ENCODE assay signal across 1 cellular context in genomic region chr9:133768371-133768858, GRCh38.
TF ChIP-seq lines count a peak whose summit lies in the region.

No MANE protein-coding gene starts in this region.

TF ChIP-seq in HepG2, 621 proteins besides CTCF, POLR2A, EP300 and RAD21 (continues in another document):
- TF ChIP-seq ZNF891 (CRISPR knock-in tag; IDR thresholded peaks at IDR 0.05): no peak
- TF ChIP-seq ZSCAN22 (CRISPR knock-in tag; IDR thresholded peaks at IDR 0.05): no peak
- TF ChIP-seq ZNF230 (CRISPR knock-in tag; IDR thresholded peaks at IDR 0.05): no peak
- TF ChIP-seq POLR2AphosphoS2 (IDR thresholded peaks at IDR 0.05; ENCODE audit: low read depth, low read length): no peak
- no peak for TF ChIP-seq POGK (CRISPR knock-in tag; conservative IDR thresholded peaks at IDR 0.05)
- peak; percentile 24; the same call in 1 of the 2 replicates for TF ChIP-seq ZNF276 (CRISPR knock-in tag; IDR thresholded peaks at IDR 0.05; ENCODE audit: low read depth)
- no peak for TF ChIP-seq PAX8 (CRISPR knock-in tag; IDR thresholded peaks at IDR 0.05; ENCODE audit: borderline replicate concordance)
- no peak for TF ChIP-seq MXD3 (CRISPR knock-in tag; IDR thresholded peaks at IDR 0.05)
- TF ChIP-seq ZNF775 (CRISPR knock-in tag; IDR thresholded peaks at IDR 0.05; ENCODE audit: borderline replicate concordance): no peak
- 0 out of 2 replicates have a peak, but pooled peaks have one; percentile 28 for TF ChIP-seq ZNF776 (CRISPR knock-in tag; IDR thresholded peaks at IDR 0.05)
- no peak for TF ChIP-seq KDM6A (CRISPR knock-in tag; IDR thresholded peaks at IDR 0.05; ENCODE audit: low read depth)
- TF ChIP-seq XBP1 (CRISPR knock-in tag; IDR thresholded peaks at IDR 0.05): no peak
- TF ChIP-seq E2F2 (CRISPR knock-in tag; IDR thresholded peaks at IDR 0.05; ENCODE audit: borderline replicate concordance): no peak
- TF ChIP-seq TEAD3 (CRISPR knock-in tag; optimal IDR thresholded peaks at IDR 0.05; ENCODE audit: borderline replicate concordance): no peak
- TF ChIP-seq ZNF407 (CRISPR knock-in tag; IDR thresholded peaks at IDR 0.05; ENCODE audit: not compliant biosample characterization): peak; percentile 30
- no peak for TF ChIP-seq WIZ (CRISPR knock-in tag; IDR thresholded peaks at IDR 0.05)
- no peak for TF ChIP-seq FOSL1 (CRISPR knock-in tag; IDR thresholded peaks at IDR 0.05; ENCODE audit: borderline replicate concordance)
- TF ChIP-seq ZNF513 (CRISPR knock-in tag; conservative IDR thresholded peaks at IDR 0.05): no peak
- TF ChIP-seq ZZZ3 (CRISPR knock-in tag; IDR thresholded peaks at IDR 0.05; ENCODE audit: borderline replicate concordance): no peak
- 0 out of 2 replicates have a peak, but pooled peaks have one; percentile 15 for TF ChIP-seq ZNF274 (CRISPR knock-in tag; IDR thresholded peaks at IDR 0.05)
- no peak for TF ChIP-seq ZFP36L1 (CRISPR knock-in tag; IDR thresholded peaks at IDR 0.05)
- TF ChIP-seq MATR3 (CRISPR knock-in tag; IDR thresholded peaks at IDR 0.05): no peak
- no peak for TF ChIP-seq CEBPB (IDR thresholded peaks at IDR 0.05; ENCODE audit: borderline replicate concordance, low read depth, low read length)
- TF ChIP-seq GABPB1 (CRISPR knock-in tag; IDR thresholded peaks at IDR 0.05): no peak
- TF ChIP-seq MIER2 (CRISPR knock-in tag; IDR thresholded peaks at IDR 0.05): no peak
- 0 out of 2 replicates have a peak, but pooled peaks have one; percentile 35 for TF ChIP-seq IRF1 (CRISPR knock-in tag; IDR thresholded peaks at IDR 0.05; ENCODE audit: low read depth)
- no peak for TF ChIP-seq ZNF792 (CRISPR knock-in tag; IDR thresholded peaks at IDR 0.05)
- TF ChIP-seq AKNA (CRISPR knock-in tag; IDR thresholded peaks at IDR 0.05; ENCODE audit: borderline replicate concordance): no peak
- TF ChIP-seq SIX4 (CRISPR knock-in tag; IDR thresholded peaks at IDR 0.05): no peak
- peak; percentile 61 for TF ChIP-seq AGO2 (optimal IDR thresholded peaks at IDR 0.05; ENCODE audit: low read depth, low read length)
- TF ChIP-seq THAP7 (CRISPR knock-in tag; IDR thresholded peaks at IDR 0.05): no peak
- no peak for TF ChIP-seq FLYWCH1 (CRISPR knock-in tag; IDR thresholded peaks at IDR 0.05)
- 0 out of 2 replicates have a peak, but pooled peaks have one; percentile 26 for TF ChIP-seq HOXA9 (CRISPR knock-in tag; IDR thresholded peaks at IDR 0.05; ENCODE audit: borderline replicate concordance)
- TF ChIP-seq NRL (CRISPR knock-in tag; IDR thresholded peaks at IDR 0.05; ENCODE audit: borderline replicate concordance): 0 out of 2 replicates have a peak, but pooled peaks have one; percentile 16
- no peak for TF ChIP-seq SETDB1 (CRISPR knock-in tag; IDR thresholded peaks at IDR 0.05; ENCODE audit: borderline replicate concordance)
- no peak for TF ChIP-seq ZNF451 (CRISPR knock-in tag; IDR thresholded peaks at IDR 0.05)
- TF ChIP-seq TEAD2 (CRISPR knock-in tag; IDR thresholded peaks at IDR 0.05): no peak
